Comparison of ENCODE assay signal across 1 cellular context in the genomic region with DNA sequence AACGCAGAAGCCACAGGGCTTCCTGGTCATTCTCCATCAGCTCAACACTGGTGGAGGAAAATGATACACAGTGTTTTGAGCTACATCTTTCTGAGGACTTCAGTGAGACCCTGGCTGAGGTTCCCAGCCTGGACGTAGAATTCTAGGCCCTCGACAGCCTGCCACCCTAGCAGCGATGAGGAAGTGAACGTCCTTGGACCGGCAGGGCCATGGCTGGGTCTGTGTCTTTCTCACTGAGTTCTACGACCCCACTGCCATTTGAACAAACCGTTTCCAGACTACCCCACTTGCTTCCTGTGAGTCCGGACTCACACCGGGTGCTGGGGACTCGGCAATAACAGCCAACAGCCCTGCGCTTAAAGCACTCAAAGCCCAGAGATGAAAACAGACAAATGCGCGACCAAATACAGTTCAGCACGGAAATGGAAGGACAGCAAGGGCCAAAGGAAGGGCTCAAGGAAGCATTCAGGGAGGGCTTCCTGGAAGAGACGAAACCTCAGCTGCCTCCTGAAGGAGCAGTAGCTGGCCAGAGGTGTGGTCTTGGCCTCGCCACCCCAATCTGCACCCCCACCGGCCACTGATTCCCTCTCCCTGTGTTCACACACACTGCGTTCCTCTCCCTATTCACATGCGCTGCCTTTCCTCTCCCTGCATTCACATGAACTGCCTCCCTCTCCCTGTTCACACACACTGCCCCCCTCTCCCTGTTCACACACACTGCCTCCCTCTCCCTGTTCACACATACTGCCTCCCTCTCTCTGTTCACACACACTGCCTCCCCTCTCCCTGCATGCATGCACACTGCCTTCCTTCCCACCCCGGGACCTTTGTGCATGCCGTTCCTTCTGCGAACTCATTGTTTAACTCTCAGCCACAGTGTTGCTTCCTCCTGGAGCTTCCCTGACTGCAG.
A peak's percentile ranks its signal among the peaks of the same experiment; 100 is the strongest.
TF ChIP-seq lines count a peak whose summit lies in the region.

No MANE protein-coding gene starts in this region.

TF ChIP-seq in H1, 55 proteins besides CTCF, POLR2A, EP300 and RAD21:
- TF ChIP-seq BACH1 (IDR thresholded peaks at IDR 0.05; ENCODE audit: low read length) (0 out of 2 replicates have a peak, but pooled peaks have one; percentile 50), SP4 (IDR thresholded peaks at IDR 0.05; ENCODE audit: low read length) (no peak), FOSL1 (IDR thresholded peaks at IDR 0.05; ENCODE audit: insufficient read depth, low read depth, low read length) (no peak)
TF ChIP-seq in H1: peak in this region for 1.
